ENCODE assay signal across 25 cellular contexts in genomic region chr4:112747035-112747434, GRCh38.
DNase-seq lines count a peak whose midpoint lies in the region; ATAC-seq, FAIRE-seq and TF ChIP-seq lines count a peak whose summit lies in the region.
"Had no signal": no experiment of that assay in that cellular context is flagged by ENCODE, and none has a peak within 500 bp of the region (broad histone marks: within the 10 kb centered on the region; RNA-seq: fewer than 3 reads in every experiment).

No MANE protein-coding gene starts in this region.

- no peak for TF ChIP-seq CTCF in keratinocyte (optimal IDR thresholded peaks at IDR 0.05 in 1 of 3, IDR thresholded peaks at IDR 0.05 in 1 of 3, conservative IDR thresholded peaks at IDR 0.05 in 1 of 3; ENCODE audit: extremely low read depth in 1 of 3, insufficient read depth in 2 of 3, low read length in 3 of 3)

- no peak overlapping the region for H3K27ac ChIP-seq in keratinocyte (ENCODE audit: control insufficient read depth, insufficient read depth, low read length)
- H3K27ac ChIP-seq: psoas muscle, thoracic aorta had no signal

- no peaks in the 10 kb centered on the region for H3K79me2 ChIP-seq in keratinocyte (ENCODE audit: control insufficient read depth, insufficient read depth, low read length)

- H3K9me3 ChIP-seq in HAP-1 (no peaks in the 10 kb centered on the region), keratinocyte (ENCODE audit: control insufficient read depth, low read depth, low read length) (no peaks in the 10 kb centered on the region)
- H3K9me3 ChIP-seq: psoas muscle, thoracic aorta had no signal

- ATAC-seq in GM21381 (IDR thresholded peaks at IDR 0.05; ENCODE audit: unreplicated experiment) (no peak), HG03039 (IDR thresholded peaks at IDR 0.05; ENCODE audit: unreplicated experiment) (no peak), GM19463 (IDR thresholded peaks at IDR 0.05; ENCODE audit: unreplicated experiment) (no peak)
- ATAC-seq: activated CD8-positive, alpha-beta memory T cell treated with anti-CD3 and anti-CD28 coated beads, Interleukin-2, amount 10 ng/mL, durations not matched to agents 7 days and 5 days; psoas muscle had no signal

- H3K4me1 ChIP-seq in HAP-1, result peaks cover 34% of the 10 kb centered on the region
- no peaks in the 10 kb centered on the region for H3K4me1 ChIP-seq in keratinocyte (ENCODE audit: control insufficient read depth, extremely low read depth, insufficient read depth, low read length)
- H3K4me1 ChIP-seq: psoas muscle had no signal

- DNase-seq in A172 (ENCODE audit: low spot score) (peak; percentile 23), HAP-1 (ENCODE audit: low spot score in 2 of 2) (peak; percentile 49 to 97), astrocyte of the hippocampus (ENCODE audit: low read depth, low spot score) (peak; percentile 78), keratinocyte (ENCODE audit: low read depth, low spot score) (no peak), NOMO-1 treated with DMSO at 0.1 percent for 48 hours (lab: John Stamatoyannopoulos, UW; ENCODE audit: unreplicated experiment) (no peak)
- DNase-seq: activated CD4-positive, alpha-beta T cell treated with anti-CD3 and anti-CD28 coated beads for 4 hours; activated CD8-positive, alpha-beta memory T cell treated with anti-CD3 and anti-CD28 coated beads, Interleukin-2, amount 10 ng/mL, durations not matched to agents 7 days and 5 days; amniotic stem cell; cerebellar nuclear complex; DMS153; effector memory CD4-positive, alpha-beta T cell; head of caudate nucleus; KBM-7; kidney; MV-4-11; NCI-H1930; NCI-H510A; nephron progenitor cell; OCI-M1; psoas muscle; stimulated activated CD4-positive, alpha-beta T cell treated with anti-CD3 and anti-CD28 coated beads, Interleukin-12 subunit alpha, Interleukin-12 subunit beta, amount 100 ng/mL, for 4 hours had no signal

- no peaks in the 10 kb centered on the region for H3K9me1 ChIP-seq in keratinocyte (ENCODE audit: control insufficient read depth, extremely low read depth, insufficient read depth, low read length)

- H3K4me3 ChIP-seq in HAP-1 (no peak overlapping the region), keratinocyte (ENCODE audit: control insufficient read depth in 2 of 3, extremely low read depth in 1 of 3, insufficient read depth in 2 of 3, low read depth in 1 of 3, low read length in 3 of 3) (no peak overlapping the region)
- H3K4me3 ChIP-seq: psoas muscle, thoracic aorta had no signal

- H2AFZ ChIP-seq in keratinocyte (ENCODE audit: control insufficient read depth, low read length), result no peak overlapping the region

- no peak overlapping the region for H3K9ac ChIP-seq in keratinocyte (ENCODE audit: control insufficient read depth, extremely low read depth, insufficient read depth, low read length)

- dilution Hi-C loops in keratinocyte (cut with MboI; ENCODE audit: extremely low pct_ligation_motif_present, low sequenced_read_pairs), result no loop called here

- in situ Hi-C loops in HAP-1 (cut with MboI; ENCODE audit: low sequenced_read_pairs), result no loop called here

- H3K27me3 ChIP-seq in HAP-1 (ENCODE audit: low read depth), result no peaks in the 10 kb centered on the region
- H3K27me3 ChIP-seq in keratinocyte (ENCODE audit: control insufficient read depth, extremely low read depth, insufficient read depth, low read length), result no peaks in the 10 kb centered on the region

- H3K36me3 ChIP-seq in HAP-1 (replicated peaks) (no peaks in the 10 kb centered on the region), keratinocyte (ENCODE audit: control insufficient read depth in 2 of 2, extremely low read depth in 1 of 2, insufficient read depth in 2 of 2, low read length in 2 of 2) (no peaks in the 10 kb centered on the region)
- H3K36me3 ChIP-seq: thoracic aorta had no signal

- peak; percentile 43 for FAIRE-seq in keratinocyte (lab: Jason Lieb, UNC)
- FAIRE-seq: kidney had no signal

- H3K4me2 ChIP-seq in keratinocyte (ENCODE audit: control insufficient read depth, extremely low read depth, insufficient read depth, low read depth, low read length), result no peak overlapping the region

- no peaks in the 10 kb centered on the region for H4K20me1 ChIP-seq in keratinocyte (ENCODE audit: control insufficient read depth, extremely low read depth, insufficient read depth, low read length)

Comparison
In these comparisons a context has a peak if more than half of its experiments do, and no peak if none do; other contexts are left out.
1. DNase-seq: peak in A172 (single experiment), HAP-1 (2 of 2) and astrocyte of the hippocampus (single experiment); none in keratinocyte (single experiment) and NOMO-1 treated with DMSO at 0.1 percent for 48 hours (single experiment).